Comparison of ENCODE assay signal across 1 cellular context in genomic region chr6:11209369-11209768, GRCh38.
TF ChIP-seq lines count a peak whose summit lies in the region.

No MANE protein-coding gene starts in this region.

TF ChIP-seq in H1, 55 proteins besides CTCF, POLR2A, EP300 and RAD21:
- TF ChIP-seq SP2 (IDR thresholded peaks at IDR 0.05; ENCODE audit: low read length) (no peak), TAF7 (optimal IDR thresholded peaks at IDR 0.05; ENCODE audit: borderline replicate concordance, low read depth, low read length) (no peak), HDAC6 (IDR thresholded peaks at IDR 0.05; ENCODE audit: low read depth, low read length) (no peak), CHD2 (IDR thresholded peaks at IDR 0.05; ENCODE audit: low read length) (no peak), RFX5 (IDR thresholded peaks at IDR 0.05; ENCODE audit: borderline replicate concordance, low read depth, low read length) (no peak), ZNF274 (IDR thresholded peaks at IDR 0.05; ENCODE audit: borderline replicate concordance, extremely low read depth, low read length) (no peak), RXRA (IDR thresholded peaks at IDR 0.05; ENCODE audit: insufficient read depth, low read depth, low read length) (no peak), CHD7 (IDR thresholded peaks at IDR 0.05; ENCODE audit: insufficient replicate concordance, low read length) (no peak), RBBP5 (IDR thresholded peaks at IDR 0.05; ENCODE audit: borderline replicate concordance, low read depth, low read length) (no peak)
